ENCODE assay signal across 28 cellular contexts in the genomic region with DNA sequence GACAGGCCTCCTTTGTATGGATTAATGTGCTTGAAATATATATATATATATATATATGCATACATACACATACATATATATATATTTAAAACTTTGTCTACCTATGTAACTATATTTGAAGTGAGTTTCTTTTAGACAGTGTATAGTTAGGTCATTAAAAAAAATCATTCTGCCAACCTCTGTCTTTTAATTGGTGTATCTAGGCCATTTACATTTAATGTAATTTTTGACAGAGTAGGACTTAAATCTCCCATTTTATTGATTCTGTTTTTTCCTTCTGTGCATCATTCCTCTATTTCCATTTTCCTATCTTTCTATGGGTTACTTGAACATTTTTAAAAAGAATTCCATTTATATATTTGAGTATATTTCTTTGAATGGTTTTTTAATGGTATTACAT.
"Had no signal": no experiment of that assay in that cellular context is flagged by ENCODE, and none has a peak within 500 bp of the region (broad histone marks: within the 10 kb centered on the region; RNA-seq: fewer than 3 reads in every experiment).

No MANE protein-coding gene starts in this region.

- H3K79me2 ChIP-seq: hepatocyte had no signal

- H2AFZ ChIP-seq: hepatocyte had no signal

- H3K9me3 ChIP-seq: colonic mucosa had no signal

- H3K4me3 ChIP-seq: colonic mucosa, coronary artery, dorsolateral prefrontal cortex, esophagus muscularis mucosa, esophagus squamous epithelium, gastrocnemius medialis, gastroesophageal sphincter, heart left ventricle, heart right ventricle, hepatocyte had no signal

- H3K27me3 ChIP-seq: colonic mucosa, esophagus muscularis mucosa, foreskin keratinocyte, gastroesophageal sphincter, hepatocyte had no signal

- DNase-seq: colonic mucosa; cortex of kidney; dermis blood vessel endothelial cell; effector CD4-positive, alpha-beta T cell; effector CD8-positive, alpha-beta T cell; effector memory CD4-positive, alpha-beta T cell; effector memory CD8-positive, alpha-beta T cell; endodermal cell; erythroblast; esophagus squamous epithelium; foreskin fibroblast; foreskin keratinocyte; foreskin melanocyte; gastrocnemius medialis; glutamatergic neuron; heart left ventricle; heart right ventricle had no signal

- H3K4me2 ChIP-seq: hepatocyte had no signal

- H3K36me3 ChIP-seq: colonic mucosa, esophagus muscularis mucosa, esophagus squamous epithelium, gastrocnemius medialis, gastroesophageal sphincter, heart left ventricle, heart right ventricle had no signal

- FAIRE-seq: endometrium, endothelial cell of umbilical vein, frontal cortex had no signal

- H3K27ac ChIP-seq: colonic mucosa, coronary artery, dorsolateral prefrontal cortex, epithelial cell of prostate, esophagus muscularis mucosa, esophagus squamous epithelium, foreskin keratinocyte, gastrocnemius medialis, gastroesophageal sphincter, heart left ventricle, heart right ventricle, hepatocyte had no signal

- H3K4me1 ChIP-seq: foreskin keratinocyte, gastrocnemius medialis had no signal

- ATAC-seq: effector memory CD8-positive, alpha-beta T cell; esophagus mucosa; foreskin keratinocyte; gastrocnemius medialis; gastroesophageal sphincter; heart left ventricle; heart right ventricle had no signal

- H3K4me3 Mint-ChIP-seq: dendritic cell treated with granulocyte-macrophage colony-stimulating factor and Interleukin-4, amounts not matched to agents 40 ng/mL and 50 ng/mL, for 4 days; effector memory CD8-positive, alpha-beta T cell; endodermal cell had no signal

- H3K27ac Mint-ChIP-seq: dendritic cell treated with granulocyte-macrophage colony-stimulating factor and Interleukin-4, amounts not matched to agents 40 ng/mL and 50 ng/mL, for 4 days; effector memory CD8-positive, alpha-beta T cell; endodermal cell had no signal
